In the genomic region with DNA sequence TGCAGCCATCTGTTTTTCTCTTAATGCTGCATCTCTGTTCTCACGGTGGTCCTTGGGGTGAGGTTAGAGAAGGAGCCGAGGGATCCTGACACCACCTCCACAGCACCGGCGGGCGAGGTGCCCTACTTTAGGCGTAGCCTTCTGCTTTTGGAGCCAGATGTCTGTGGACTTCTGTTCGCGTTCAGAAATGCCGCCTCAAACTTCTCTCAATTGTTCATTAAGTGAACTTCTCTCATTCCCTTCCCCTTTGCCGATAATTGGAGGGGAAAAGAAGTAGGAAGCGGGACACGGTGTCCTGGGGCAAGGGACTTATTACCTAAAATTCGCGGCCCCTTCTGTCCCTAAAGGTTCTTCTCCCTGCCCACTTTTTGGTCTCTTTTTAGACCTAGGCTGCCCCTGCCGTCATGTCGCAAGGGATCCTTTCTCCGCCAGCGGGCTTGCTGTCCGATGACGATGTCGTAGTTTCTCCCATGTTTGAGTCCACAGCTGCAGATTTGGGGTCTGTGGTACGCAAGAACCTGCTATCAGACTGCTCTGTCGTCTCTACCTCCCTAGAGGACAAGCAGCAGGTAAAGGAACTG, we compare ENCODE assay signal across 8 cellular contexts. TPM values are rescaled to one million over a fixed set of nuclear protein-coding genes. Genes with fewer than 3 reads are reported as not detected.
DNase-seq lines count a peak whose midpoint lies in the region; ATAC-seq lines count a peak whose summit lies in the region.

No MANE protein-coding gene starts in this region.

- H3K4me1 Mint-ChIP-seq in CD4-positive, CD25-positive, alpha-beta regulatory T cell, result peaks cover 6 to 10% (median 7%) of the 10 kb centered on the region in 4 donors
- peaks cover 21% of the 10 kb centered on the region for H3K4me1 Mint-ChIP-seq in activated T-cell treated with anti-CD3 and anti-CD28 coated beads, Interleukin-2, amount 50 U/mL, for 24 hours (ENCODE audit: low read depth)

- peak overlapping the region; percentile 96 for H3K9ac ChIP-seq in adipocyte (ENCODE audit: low read length)
- peak overlapping the region; percentile 97 for H3K9ac ChIP-seq in mesenchymal stem cell (ENCODE audit: low read length)

- no peak overlapping the region for H2AK5ac ChIP-seq in mesenchymal stem cell (ENCODE audit: low read length, severe bottlenecking)

- H3K14ac ChIP-seq in mesenchymal stem cell (ENCODE audit: low read length in 2 of 2), result no peak overlapping the region

- no peak overlapping the region for H2BK120ac ChIP-seq in mesenchymal stem cell (ENCODE audit: low read depth, low read length)

- no peak overlapping the region for H3K23ac ChIP-seq in mesenchymal stem cell (ENCODE audit: low read length in 2 of 2)

- H3K4me3 ChIP-seq in CD4-positive, CD25-positive, alpha-beta regulatory T cell (ENCODE audit: low read depth, low read length), result peak overlapping the region; percentile 100
- H3K4me3 ChIP-seq in adipocyte (ENCODE audit: low read length) (peak overlapping the region; percentile 98), mesenchymal stem cell (ENCODE audit: insufficient read depth in 1 of 2, low read depth in 1 of 2, low read length in 2 of 2) (peak overlapping the region; percentile 63 to 97)

- no peak overlapping the region for H2BK5ac ChIP-seq in mesenchymal stem cell (ENCODE audit: low read depth, low read length, poor library complexity, severe bottlenecking)

- peak overlapping the region; percentile 98 for H3K4me2 ChIP-seq in mesenchymal stem cell (ENCODE audit: low read length, poor library complexity, severe bottlenecking)

- no peak overlapping the region for H2BK15ac ChIP-seq in mesenchymal stem cell (ENCODE audit: low read depth, poor library complexity, severe bottlenecking)

- H3K4me1 ChIP-seq in CD4-positive, CD25-positive, alpha-beta regulatory T cell (ENCODE audit: control insufficient read depth, insufficient read depth, low read length, poor library complexity, severe bottlenecking), result peaks cover 27% of the 10 kb centered on the region
- H3K4me1 ChIP-seq in adipocyte (ENCODE audit: control insufficient read depth, insufficient read depth, low read length), result peaks cover 18% of the 10 kb centered on the region
- H3K4me1 ChIP-seq in mesenchymal stem cell (ENCODE audit: control insufficient read depth, insufficient read depth, low read depth, low read length), result peaks cover 10% of the 10 kb centered on the region

- no peaks in the 10 kb centered on the region for H3K9me3 Mint-ChIP-seq in CD4-positive, CD25-positive, alpha-beta regulatory T cell
- no peaks in the 10 kb centered on the region for H3K9me3 Mint-ChIP-seq in activated T-cell treated with anti-CD3 and anti-CD28 coated beads, Interleukin-2, amount 50 U/mL, for 24 hours

- H3K36me3 ChIP-seq in CD4-positive, CD25-positive, alpha-beta regulatory T cell (ENCODE audit: control insufficient read depth, insufficient read depth, low read length), result peaks cover 14% of the 10 kb centered on the region
- H3K36me3 ChIP-seq in adipocyte (ENCODE audit: control insufficient read depth, insufficient read depth, low read length, severe bottlenecking) (peaks cover 14% of the 10 kb centered on the region), mesenchymal stem cell (ENCODE audit: control insufficient read depth in 1 of 2, insufficient read depth in 2 of 2, low read depth in 1 of 2, low read length in 2 of 2) (peaks cover 25 to 49% of the 10 kb centered on the region in 2 experiments)

- no peaks in the 10 kb centered on the region for H3K27me3 Mint-ChIP-seq in CD4-positive, CD25-positive, alpha-beta regulatory T cell
- no peaks in the 10 kb centered on the region for H3K27me3 Mint-ChIP-seq in activated T-cell treated with anti-CD3 and anti-CD28 coated beads, Interleukin-2, amount 50 U/mL, for 24 hours

- WGBS in mesenchymal stem cell, result under 1% methylated on average over 23 of the region's 23 CpGs

- no peak overlapping the region for H4K8ac ChIP-seq in mesenchymal stem cell (ENCODE audit: low read length)

- no peak overlapping the region for H4K91ac ChIP-seq in mesenchymal stem cell (ENCODE audit: low read length)

- peaks cover 4% of the 10 kb centered on the region for H3K36me3 Mint-ChIP-seq in CD4-positive, CD25-positive, alpha-beta regulatory T cell
- H3K36me3 Mint-ChIP-seq in activated T-cell treated with anti-CD3 and anti-CD28 coated beads, Interleukin-2, amount 50 U/mL, for 24 hours (ENCODE audit: low read depth), result peaks cover 53% of the 10 kb centered on the region

- H3K27ac ChIP-seq in CD4-positive, CD25-positive, alpha-beta regulatory T cell (ENCODE audit: insufficient read depth, low read length, poor library complexity, severe bottlenecking), result no peak overlapping the region
- H3K27ac ChIP-seq in mesenchymal stem cell (ENCODE audit: low read length, poor library complexity, severe bottlenecking), result no peak overlapping the region

- no peak overlapping the region for H3K18ac ChIP-seq in mesenchymal stem cell (ENCODE audit: low read depth in 1 of 2, low read length in 2 of 2)

- no peak overlapping the region for H3K27ac Mint-ChIP-seq in CD4-positive, CD25-positive, alpha-beta regulatory T cell
- H3K27ac Mint-ChIP-seq in activated T-cell treated with anti-CD3 and anti-CD28 coated beads, Interleukin-2, amount 50 U/mL, for 24 hours, result no peak overlapping the region

- DNase-seq in CD4-positive, CD25-positive, alpha-beta regulatory T cell, result peak in 1 of 3 donors; percentile 19
- no peak for DNase-seq in adipocyte (ENCODE audit: low read depth)
- DNase-seq in mesenchymal stem cell, result no peak
- no peak for DNase-seq in activated T-cell treated with anti-CD3 and anti-CD28 coated beads, Interleukin-2, amount 50 U/mL, for 24 hours
- DNase-seq in NCI-H2196 treated with DMSO at 0.1 percent for 48 hours (lab: John Stamatoyannopoulos, UW; ENCODE audit: unreplicated experiment), result no peak

- H3K4ac ChIP-seq in mesenchymal stem cell (ENCODE audit: low read depth in 1 of 2, low read length in 2 of 2), result no peak overlapping the region

- peak overlapping the region; percentile 67 for H2AFZ ChIP-seq in mesenchymal stem cell (ENCODE audit: low read depth, low read length)

- no peak overlapping the region for H3K4me3 Mint-ChIP-seq in CD4-positive, CD25-positive, alpha-beta regulatory T cell
- no peak overlapping the region for H3K4me3 Mint-ChIP-seq in activated T-cell treated with anti-CD3 and anti-CD28 coated beads, Interleukin-2, amount 50 U/mL, for 24 hours

- H3K27me3 ChIP-seq in CD4-positive, CD25-positive, alpha-beta regulatory T cell (ENCODE audit: control insufficient read depth, insufficient read depth, low read length), result no peaks in the 10 kb centered on the region
- H3K27me3 ChIP-seq in adipocyte (replicated peaks; ENCODE audit: control insufficient read depth, insufficient read depth, low read length) (no peaks in the 10 kb centered on the region), mesenchymal stem cell (ENCODE audit: control insufficient read depth in 1 of 2, insufficient read depth in 1 of 2, low read length in 2 of 2) (no peaks in the 10 kb centered on the region)

- H3K79me1 ChIP-seq in mesenchymal stem cell (replicated peaks; ENCODE audit: low read length, poor library complexity, severe bottlenecking), result peaks cover 34% of the 10 kb centered on the region

- no peak overlapping the region for H2BK12ac ChIP-seq in mesenchymal stem cell (ENCODE audit: low read length in 2 of 2)

- no peak for ATAC-seq in CD4-positive, CD25-positive, alpha-beta regulatory T cell (ENCODE audit: low read depth in 2 of 2)
- ATAC-seq in HG03066 (IDR thresholded peaks at IDR 0.05; ENCODE audit: low read depth, unreplicated experiment), result peak; percentile 4
- no peak for ATAC-seq in GM21786 (IDR thresholded peaks at IDR 0.05; ENCODE audit: unreplicated experiment)
- no peak for ATAC-seq in esophagus mucosa

- H3K9me3 ChIP-seq in CD4-positive, CD25-positive, alpha-beta regulatory T cell (ENCODE audit: control insufficient read depth in 2 of 2, low read length in 2 of 2), result no peaks in the 10 kb centered on the region
- H3K9me3 ChIP-seq in adipocyte (ENCODE audit: control insufficient read depth, low read length), result no peaks in the 10 kb centered on the region
- H3K9me3 ChIP-seq in mesenchymal stem cell (ENCODE audit: control insufficient read depth, low read length), result no peaks in the 10 kb centered on the region

RNA-seq across cellular contexts. Expression of gene KIF20A, which starts 0.5 kb away (rescaled TPM):
- total RNA-seq in CD4-positive, CD25-positive, alpha-beta regulatory T cell, result 0.91 TPM
- 1 to 10 TPM in 1 of 4 donors, under 1 TPM in 3; 0.29 to 1.1 (median 0.45) TPM for polyA plus RNA-seq in CD4-positive, CD25-positive, alpha-beta regulatory T cell
- 5.5 TPM for polyA plus RNA-seq in mesenchymal stem cell (2013, experiment 1 of 2)
- 5.5 TPM for polyA plus RNA-seq in mesenchymal stem cell (2013, experiment 2 of 2)
- 21.2 TPM for total RNA-seq in esophagus mucosa

RNA-seq across cellular contexts. Expression of gene BRD8, which starts 0.9 kb away (rescaled TPM):
- total RNA-seq in CD4-positive, CD25-positive, alpha-beta regulatory T cell, result 20.9 TPM
- polyA plus RNA-seq in CD4-positive, CD25-positive, alpha-beta regulatory T cell, result 10 to 100 TPM; 19.5 to 32.9 (median 21.4) TPM
- 25.7 TPM for polyA plus RNA-seq in mesenchymal stem cell (2013, experiment 1 of 2)
- polyA plus RNA-seq in mesenchymal stem cell (2013, experiment 2 of 2), result 24.8 TPM
- 25.7 TPM for total RNA-seq in esophagus mucosa

RNA-seq across cellular contexts. Expression of gene CDC23, which starts 33.8 kb away (rescaled TPM):
- total RNA-seq in CD4-positive, CD25-positive, alpha-beta regulatory T cell, result 19.4 TPM
- 10 to 100 TPM; 14.7 to 28.5 (median 24.4) TPM for polyA plus RNA-seq in CD4-positive, CD25-positive, alpha-beta regulatory T cell
- 19.3 TPM for polyA plus RNA-seq in mesenchymal stem cell (2013, experiment 1 of 2)
- polyA plus RNA-seq in mesenchymal stem cell (2013, experiment 2 of 2), result 19.1 TPM
- 20.6 TPM for total RNA-seq in esophagus mucosa

RNA-seq across cellular contexts. Expression of gene NME5, which starts 40.1 kb away (rescaled TPM):
- total RNA-seq in CD4-positive, CD25-positive, alpha-beta regulatory T cell, result not detected
- polyA plus RNA-seq in CD4-positive, CD25-positive, alpha-beta regulatory T cell, result not detected
- 1.9 TPM for polyA plus RNA-seq in mesenchymal stem cell (2013, experiment 1 of 2)
- polyA plus RNA-seq in mesenchymal stem cell (2013, experiment 2 of 2), result 1.8 TPM
- total RNA-seq in esophagus mucosa, result 0.44 TPM

Comparison
In these comparisons a context has a peak if more than half of its experiments do, and no peak if none do; other contexts are left out.
1. RNA of gene KIF20A, which starts 0.5 kb away (total RNA-seq): 21.2 TPM in esophagus mucosa (single experiment); 0.91 TPM in CD4-positive, CD25-positive, alpha-beta regulatory T cell (single experiment); every median in the first group is over 10 times any median in the second.
2. Peak in every context shown above with its lines, with median percentiles within 50 percentile points of each other: H3K4me3 ChIP-seq.